ENCODE assay signal across 1 cellular context in genomic region chr11:826836-827145, GRCh38.
TF ChIP-seq lines count a peak whose summit lies in the region.

No MANE protein-coding gene starts in this region.

TF ChIP-seq in GM23338, 12 proteins besides CTCF, POLR2A, EP300 and RAD21:
- no peak for TF ChIP-seq ZNF462 (CRISPR knock-in tag; IDR thresholded peaks at IDR 0.05)
- TF ChIP-seq ETS1 (IDR thresholded peaks at IDR 0.05) = no peak
- TF ChIP-seq JUNB (IDR thresholded peaks at IDR 0.05; ENCODE audit: unreplicated experiment) = no peak
- TF ChIP-seq REST (IDR thresholded peaks at IDR 0.05; ENCODE audit: unreplicated experiment) = no peak
- TF ChIP-seq EZH2phosphoT487 (IDR thresholded peaks at IDR 0.05; ENCODE audit: unreplicated experiment) = no peak
- TF ChIP-seq NANOG (IDR thresholded peaks at IDR 0.05; ENCODE audit: borderline replicate concordance) = no peak
- TF ChIP-seq CREB1 (CRISPR knock-in tag; IDR thresholded peaks at IDR 0.05; ENCODE audit: low read depth) = no peak
- TF ChIP-seq ZNF331 (CRISPR knock-in tag; IDR thresholded peaks at IDR 0.05; ENCODE audit: low read depth) = no peak
- no peak for TF ChIP-seq STAT1 (IDR thresholded peaks at IDR 0.05; ENCODE audit: unreplicated experiment)
- TF ChIP-seq ZNF114 (CRISPR knock-in tag; IDR thresholded peaks at IDR 0.05) = no peak
- TF ChIP-seq EZH2 (IDR thresholded peaks at IDR 0.05; ENCODE audit: low read depth, unreplicated experiment) = no peak
